ENCODE assay signal across 32 cellular contexts in the genomic region with DNA sequence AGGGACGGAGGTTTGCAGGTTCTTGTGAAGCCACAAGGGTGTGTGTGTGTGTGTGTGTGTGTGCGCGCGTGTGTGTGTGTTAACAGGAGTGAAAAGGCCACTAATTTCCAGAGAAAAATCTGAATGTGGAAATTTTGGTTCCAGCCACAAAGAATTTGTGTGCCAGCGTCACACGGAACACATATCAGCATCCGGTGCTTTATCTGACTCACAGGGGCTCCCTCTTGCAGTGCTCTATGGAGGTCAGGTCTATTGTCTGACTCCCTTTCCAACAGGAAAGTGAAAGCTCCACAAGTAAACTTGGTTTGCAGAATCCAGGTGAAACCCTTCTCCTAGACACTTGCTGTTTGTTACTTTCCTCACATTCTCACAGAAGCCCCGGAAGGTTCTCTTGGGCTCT. TPM values are rescaled to one million over a fixed set of nuclear protein-coding genes. Genes with fewer than 3 reads are reported as not detected.
DNase-seq lines count a peak whose midpoint lies in the region; ATAC-seq and TF ChIP-seq lines count a peak whose summit lies in the region.
"Had no signal": no experiment of that assay in that cellular context is flagged by ENCODE, and none has a peak within 500 bp of the region (broad histone marks: within the 10 kb centered on the region; RNA-seq: fewer than 3 reads in every experiment).

No MANE protein-coding gene starts in this region.

- H3K27me3 Mint-ChIP-seq in mesothelial cell of epicardium (ENCODE audit: low read depth) = no peaks in the 10 kb centered on the region

- intact Hi-C loops in right cardiac atrium (cut with DNase I) (loop anchor here in 1 of 4 donors (10.0 kb wide), 1 partner anchor 70 kb away; no protein-coding TSS in a partner anchor), left cardiac atrium (cut with DNase I) (no loop called here), testis (cut with DNase I; ENCODE audit: low total_unique reads) (loop anchor here (10.0 kb wide), 1 partner anchor 390 kb away; no protein-coding TSS in a partner anchor)

- in situ Hi-C loops in G401 (cut with HindIII; ENCODE audit: low sequenced_read_pairs) = no loop called here

- no peaks in the 10 kb centered on the region for H3K9me3 Mint-ChIP-seq in mesothelial cell of epicardium
- H3K9me3 Mint-ChIP-seq: central memory CD8-positive, alpha-beta T cell had no signal

- H3K27me3 ChIP-seq in right cardiac atrium (ENCODE audit: control insufficient read depth, insufficient read depth) (no peaks in the 10 kb centered on the region), testis (no peaks in the 10 kb centered on the region)
- H3K27me3 ChIP-seq: ascending aorta, right atrium auricular region, SJCRH30, vagina had no signal

- peak in 1 of 2 donors; percentile 47 for ATAC-seq in right cardiac atrium
- ATAC-seq in left cardiac atrium = no peak
- ATAC-seq: HCT116; left ventricle myocardium superior; naive thymus-derived CD4-positive, alpha-beta T cell had no signal

- no peak overlapping the region for H3K4me3 Mint-ChIP-seq in mesothelial cell of epicardium
- H3K4me3 Mint-ChIP-seq: activated naive CD8-positive, alpha-beta T cell; central memory CD8-positive, alpha-beta T cell; naive thymus-derived CD4-positive, alpha-beta T cell had no signal

- H3K9me3 ChIP-seq in right cardiac atrium (ENCODE audit: control insufficient read depth, low read length) = no peaks in the 10 kb centered on the region
- H3K9me3 ChIP-seq in testis = no peaks in the 10 kb centered on the region
- H3K9me3 ChIP-seq: ascending aorta, right atrium auricular region, SJCRH30, vagina had no signal

- H3K4me1 ChIP-seq in right cardiac atrium (ENCODE audit: control insufficient read depth, insufficient read depth, low read length) = no peaks in the 10 kb centered on the region
- H3K4me1 ChIP-seq in testis = peaks cover 36% of the 10 kb centered on the region
- H3K4me1 ChIP-seq: parathyroid adenoma had no signal

- H3K4me3 ChIP-seq in right cardiac atrium (ENCODE audit: low read length) (no peak overlapping the region), testis (no peak overlapping the region)
- H3K4me3 ChIP-seq: ascending aorta, right atrium auricular region, vagina had no signal

- H3K27ac Mint-ChIP-seq in mesothelial cell of epicardium = peak overlapping the region; percentile 91
- H3K27ac Mint-ChIP-seq: activated naive CD8-positive, alpha-beta T cell had no signal

- H3K36me3 Mint-ChIP-seq in mesothelial cell of epicardium = peaks cover 21% of the 10 kb centered on the region

- peaks cover 69% of the 10 kb centered on the region for H3K4me1 Mint-ChIP-seq in mesothelial cell of epicardium

- TF ChIP-seq POLR2A in testis (IDR thresholded peaks at IDR 0.05) = no peak

- TF ChIP-seq CTCF in mesothelial cell of epicardium (IDR thresholded peaks at IDR 0.05; ENCODE audit: unreplicated experiment) (no peak), testis (IDR thresholded peaks at IDR 0.05) (no peak)

- H3K27ac ChIP-seq in right cardiac atrium (ENCODE audit: low read length) (peak overlapping the region; percentile 35), testis (peak overlapping the region; percentile 38 to 71)
- H3K27ac ChIP-seq: ascending aorta, C4-2B, parathyroid adenoma, right atrium auricular region, vagina had no signal

- 78% methylated on average over 8 of the region's 8 CpGs for WGBS in right cardiac atrium
- 50 to 66% methylated on average over 7 to 8 of the region's 8 CpGs for WGBS in testis, 2 donors

- DNase-seq in right cardiac atrium = no peak
- DNase-seq in left cardiac atrium = no peak
- peak; percentile 88 to 91 for DNase-seq in dermis microvascular lymphatic vessel endothelial cell (ENCODE audit: low read depth in 2 of 2)
- DNase-seq in mesothelial cell of epicardium (ENCODE audit: low spot score in 2 of 2, unreplicated experiment in 2 of 2) = peak in 1 of 2 experiments; percentile 19
- DNase-seq in testis = no peak
- no peak for DNase-seq in G401 (ENCODE audit: low spot score)
- DNase-seq in SIG-M5 (lab: John Stamatoyannopoulos, UW) = no peak
- DNase-seq in NCI-H1417 (lab: John Stamatoyannopoulos, UW) = no peak
- DNase-seq: activated CD4-positive, alpha-beta T cell treated with anti-CD3 and anti-CD28 coated beads for 48 hours; activated effector memory CD4-positive, alpha-beta T cell treated with anti-CD3 and anti-CD28 coated beads, Interleukin-2, amount 50 U/mL, for 16 hours; activated T-cell treated with anti-CD3 and anti-CD28 coated beads, Interleukin-2, amount 50 U/mL, for 1 hour; Calu3; DMS79; GF-D8; glutamatergic neuron; Kasumi-1; left ventricle myocardium superior; midbrain; naive thymus-derived CD4-positive, alpha-beta T cell; NCI-H146; SJCRH30; stimulated activated CD4-positive, alpha-beta T cell treated with anti-CD3 and anti-CD28 coated beads, Interleukin-1b, Interleukin-23, amount 100 ng/mL, for 48 hours; stimulated activated naive CD4-positive, alpha-beta T cell treated with Interleukin-2 at 50 U/mL for 16 hours had no signal

- H3K36me3 ChIP-seq in testis (ENCODE audit: low read depth, missing control alignments) = no peaks in the 10 kb centered on the region
- H3K36me3 ChIP-seq: ascending aorta, right atrium auricular region, SJCRH30, vagina had no signal

RNA-seq across cellular contexts. Expression of gene CLDN11, which starts 6.2 kb away (rescaled TPM):
- total RNA-seq in right cardiac atrium = 10 to 100 TPM; 11.1 to 13.7 (median 11.7) TPM
- polyA plus RNA-seq in right cardiac atrium = 7.5 TPM
- total RNA-seq in left cardiac atrium = 10 to 100 TPM in 1 of 2 donors, 1 to 10 TPM in 1; 9.4 to 12.9 TPM
- total RNA-seq in dermis microvascular lymphatic vessel endothelial cell = 77.5 and 185 TPM in 2 replicates
- total RNA-seq in mesothelial cell of epicardium = 153 to 168 TPM (median 164 TPM) in 3 replicates
- total RNA-seq in testis = 1,000 to 10,000 TPM; 1,237 to 1,538 TPM
- polyA plus RNA-seq in testis (ENCODE audit: insufficient read depth, low read depth, low replicate concordance) = 378 TPM
- total RNA-seq in G401 (2014; rRNA removed; shearing (Covaris generic)) = 3.3 and 4.2 TPM in 2 replicates
- total RNA-seq: A172; naive thymus-derived CD4-positive, alpha-beta T cell had no signal
- polyA plus RNA-seq: naive thymus-derived CD4-positive, alpha-beta T cell had no signal

Comparison
In these comparisons a context has a peak if more than half of its experiments do, and no peak if none do; other contexts are left out.
1. DNase-seq: peak in dermis microvascular lymphatic vessel endothelial cell (2 of 2); none in right cardiac atrium (0 of 3), left cardiac atrium (single experiment), testis (single experiment), G401 (single experiment), SIG-M5 (single experiment) and NCI-H1417 (0 of 3).